In the genomic region with DNA sequence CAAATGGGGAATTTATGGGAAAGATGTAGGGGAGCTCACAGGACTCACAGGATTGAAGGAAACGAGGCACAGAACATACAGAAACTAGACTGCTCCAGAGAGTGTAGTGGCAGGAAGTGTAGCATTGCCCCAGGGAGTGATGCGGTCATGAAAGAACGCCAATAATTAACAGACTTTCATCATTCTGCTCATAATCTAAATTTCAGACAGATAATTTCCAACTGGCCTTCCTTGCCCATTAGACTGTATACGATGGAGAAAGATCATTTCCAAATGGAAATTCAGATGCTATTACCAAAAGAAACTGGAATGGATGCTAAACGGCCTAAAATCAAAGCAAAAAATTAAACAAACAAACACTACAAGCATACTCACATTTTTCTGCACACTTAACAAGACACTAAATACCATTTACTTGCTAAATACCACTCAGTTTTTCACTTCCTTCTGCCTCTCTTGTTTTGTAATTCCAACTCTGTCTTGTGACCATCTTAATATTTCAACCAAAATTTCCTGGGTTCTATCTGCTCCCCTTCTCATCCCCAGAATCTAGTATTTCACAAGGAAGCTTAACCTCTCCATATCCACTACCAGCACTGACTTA, we compare ENCODE assay signal across 13 cellular contexts.
DNase-seq lines count a peak whose midpoint lies in the region; ATAC-seq and TF ChIP-seq lines count a peak whose summit lies in the region.
"Had no signal": no experiment of that assay in that cellular context is flagged by ENCODE, and none has a peak within 500 bp of the region (broad histone marks: within the 10 kb centered on the region; RNA-seq: fewer than 3 reads in every experiment).

No MANE protein-coding gene starts in this region.

- no peaks in the 10 kb centered on the region for H3K79me2 ChIP-seq in GM23338 (replicated peaks; ENCODE audit: insufficient read depth)

- H3K27me3 Mint-ChIP-seq in GM23338 (ENCODE audit: insufficient read depth, low read depth, poor library complexity) = no peaks in the 10 kb centered on the region

- DNase-seq in GM23338 (ENCODE audit: low spot score) (no peak), SK-N-MC (ENCODE audit: low read depth, low spot score) (peak; percentile 87), mesenchymal stem cell (peak; percentile 32), DMS53 (lab: John Stamatoyannopoulos, UW) (no peak), SIG-M5 treated with dmso at 0.1 percent for 504 hours (lab: John Stamatoyannopoulos, UW; ENCODE audit: unreplicated experiment) (no peak), NCI-H2107 treated with DMSO at 0.1 percent for 48 hours (lab: John Stamatoyannopoulos, UW; ENCODE audit: unreplicated experiment) (no peak)
- DNase-seq: activated CD4-positive, alpha-beta T cell treated with anti-CD3 and anti-CD28 coated beads for 4 hours; activated gamma-delta T cell treated with Interleukin-2 at 50 U/mL for 16 hours; cerebellar nuclear complex; DMS 273 treated with DMSO at 0.1 percent for 48 hours; stimulated activated CD8-positive, alpha-beta memory T cell treated with anti-CD3 and anti-CD28 coated beads, Interleukin-4, amount 100 ng/mL, for 48 hours had no signal

- H3K14ac ChIP-seq in mesenchymal stem cell (ENCODE audit: low read length in 2 of 2) = no peak overlapping the region

- peaks cover 1% of the 10 kb centered on the region for H3K79me1 ChIP-seq in mesenchymal stem cell (replicated peaks; ENCODE audit: low read length, poor library complexity, severe bottlenecking)

- H3K4me1 ChIP-seq in GM23338 (ENCODE audit: insufficient read depth) = no peaks in the 10 kb centered on the region
- peaks cover 4% of the 10 kb centered on the region for H3K4me1 ChIP-seq in mesenchymal stem cell (ENCODE audit: control insufficient read depth, insufficient read depth, low read depth, low read length)

- H3K4ac ChIP-seq in mesenchymal stem cell (ENCODE audit: low read depth in 1 of 2, low read length in 2 of 2) = no peak overlapping the region

- H2AK5ac ChIP-seq in mesenchymal stem cell (ENCODE audit: low read length, severe bottlenecking) = peak overlapping the region; percentile 89

- H3K9me3 ChIP-seq in SK-N-MC (ENCODE audit: low read depth, low read length) (no peaks in the 10 kb centered on the region), mesenchymal stem cell (ENCODE audit: control insufficient read depth, low read length) (no peaks in the 10 kb centered on the region)

- H3K23ac ChIP-seq in mesenchymal stem cell (ENCODE audit: low read length in 2 of 2) = no peak overlapping the region

- no peak overlapping the region for H2BK12ac ChIP-seq in mesenchymal stem cell (ENCODE audit: low read length in 2 of 2)

- H3K4me1 Mint-ChIP-seq in GM23338 = no peaks in the 10 kb centered on the region

- ATAC-seq in GM18502 (IDR thresholded peaks at IDR 0.05; ENCODE audit: poor library complexity, unreplicated experiment) (peak; percentile 66), GM23338 (no peak), GM19023 (IDR thresholded peaks at IDR 0.05; ENCODE audit: unreplicated experiment) (no peak)

- H2BK15ac ChIP-seq in mesenchymal stem cell (ENCODE audit: low read depth, poor library complexity, severe bottlenecking) = no peak overlapping the region

- no peak overlapping the region for H3K4me3 ChIP-seq in GM23338
- peak overlapping the region; percentile 59 for H3K4me3 ChIP-seq in SK-N-MC
- H3K4me3 ChIP-seq in mesenchymal stem cell (ENCODE audit: insufficient read depth in 1 of 2, low read depth in 1 of 2, low read length in 2 of 2) = no peak overlapping the region

- no peak overlapping the region for H3K4me2 ChIP-seq in GM23338
- H3K4me2 ChIP-seq in mesenchymal stem cell (ENCODE audit: low read length, poor library complexity, severe bottlenecking) = no peak overlapping the region

- H2AFZ ChIP-seq in GM23338 = peak overlapping the region; percentile 59; the same call in 1 of the 2 replicates
- H2AFZ ChIP-seq in mesenchymal stem cell (ENCODE audit: low read depth, low read length) = no peak overlapping the region

- H3K27ac Mint-ChIP-seq in GM23338 = no peak overlapping the region

- H4K8ac ChIP-seq in mesenchymal stem cell (ENCODE audit: low read length) = no peak overlapping the region

- no peak for TF ChIP-seq CTCF in GM23338 (conservative IDR thresholded peaks at IDR 0.05; ENCODE audit: low read depth in 2 of 2)

- H3K4me3 Mint-ChIP-seq in GM23338 = no peak overlapping the region

- WGBS in mesenchymal stem cell = 70% methylated on average over 4 of the region's 5 CpGs

- H3K9ac ChIP-seq in SK-N-MC (ENCODE audit: insufficient read length) (peak overlapping the region; percentile 51), mesenchymal stem cell (ENCODE audit: low read length) (no peak overlapping the region)

- H3K27me3 ChIP-seq in GM23338 (ENCODE audit: insufficient read depth) (no peaks in the 10 kb centered on the region), mesenchymal stem cell (ENCODE audit: control insufficient read depth in 1 of 2, insufficient read depth in 1 of 2, low read length in 2 of 2) (no peaks in the 10 kb centered on the region)

- H3K18ac ChIP-seq in mesenchymal stem cell (ENCODE audit: low read depth in 1 of 2, low read length in 2 of 2) = no peak overlapping the region

- no peak overlapping the region for H2BK5ac ChIP-seq in mesenchymal stem cell (ENCODE audit: low read depth, low read length, poor library complexity, severe bottlenecking)

- H3F3A ChIP-seq in GM23338 (replicated peaks; ENCODE audit: low read depth) = no peaks in the 10 kb centered on the region

- H2BK120ac ChIP-seq in mesenchymal stem cell (ENCODE audit: low read depth, low read length) = peak overlapping the region; percentile 34

- H3K9me2 ChIP-seq in GM23338 (ENCODE audit: insufficient read depth) = peaks cover 3% of the 10 kb centered on the region; the same call in 1 of the 2 replicates

- H3K9me3 Mint-ChIP-seq in GM23338 = no peaks in the 10 kb centered on the region

- H3K36me3 Mint-ChIP-seq in GM23338 (ENCODE audit: low read depth) = no peaks in the 10 kb centered on the region

- no peak overlapping the region for H3K27ac ChIP-seq in GM23338 (ENCODE audit: low read depth)
- H3K27ac ChIP-seq in SK-N-MC = peak overlapping the region; percentile 94
- H3K27ac ChIP-seq in mesenchymal stem cell (ENCODE audit: low read length, poor library complexity, severe bottlenecking) = peak overlapping the region; percentile 76

- no peaks in the 10 kb centered on the region for H3K36me3 ChIP-seq in GM23338 (ENCODE audit: insufficient read depth)
- no peaks in the 10 kb centered on the region for H3K36me3 ChIP-seq in SK-N-MC (ENCODE audit: insufficient read depth, low read length)
- H3K36me3 ChIP-seq in mesenchymal stem cell (ENCODE audit: control insufficient read depth in 1 of 2, insufficient read depth in 2 of 2, low read depth in 1 of 2, low read length in 2 of 2) = no peaks in the 10 kb centered on the region

- H4K91ac ChIP-seq in mesenchymal stem cell (ENCODE audit: low read length) = no peak overlapping the region

- no peaks in the 10 kb centered on the region for H4K20me1 ChIP-seq in GM23338 (replicated peaks; ENCODE audit: insufficient read depth)

TF ChIP-seq in GM23338, 12 proteins besides CTCF, POLR2A, EP300 and RAD21 (continues in another document):
- TF ChIP-seq ZNF114 (CRISPR knock-in tag; IDR thresholded peaks at IDR 0.05) = no peak

Comparison
In these comparisons a context has a peak if more than half of its experiments do, and no peak if none do; other contexts are left out.
1. DNase-seq: peak in SK-N-MC (single experiment) and mesenchymal stem cell (single experiment); none in GM23338 (single experiment), DMS53 (single experiment), SIG-M5 treated with dmso at 0.1 percent for 504 hours (single experiment) and NCI-H2107 treated with DMSO at 0.1 percent for 48 hours (single experiment).